20 cellular contexts compared by ENCODE assay signal in the genomic region with DNA sequence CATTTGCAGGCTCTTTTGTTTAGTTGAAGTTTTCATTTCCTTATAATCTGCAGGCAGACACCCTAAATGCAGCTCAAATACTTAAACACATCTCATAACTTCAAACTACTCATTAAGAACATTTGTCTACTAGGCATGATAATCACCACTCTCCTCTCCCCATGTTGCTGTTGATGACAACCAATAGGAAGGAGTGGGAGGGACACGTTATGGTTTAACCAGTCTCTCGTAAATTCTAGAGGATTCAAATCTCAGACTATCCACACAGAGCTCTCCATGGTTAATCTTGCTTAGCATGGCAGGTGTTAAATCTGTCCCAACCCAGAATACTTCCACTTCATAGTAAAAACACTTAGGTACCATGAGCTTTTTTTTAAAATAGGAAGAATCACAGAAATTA.
DNase-seq lines count a peak whose midpoint lies in the region; ATAC-seq, FAIRE-seq and TF ChIP-seq lines count a peak whose summit lies in the region.
"Had no signal": no experiment of that assay in that cellular context is flagged by ENCODE, and none has a peak within 500 bp of the region (broad histone marks: within the 10 kb centered on the region; RNA-seq: fewer than 3 reads in every experiment).

No MANE protein-coding gene starts in this region.

- H3K27me3 Mint-ChIP-seq in naive thymus-derived CD8-positive, alpha-beta T cell: peaks cover 0 to 1% (median 0%) of the 10 kb centered on the region in 5 donors

- H3K36me3 ChIP-seq in MM.1S (replicated peaks; ENCODE audit: insufficient read depth, low read length): no peaks in the 10 kb centered on the region
- H3K36me3 ChIP-seq: BLaER1 had no signal

- H3K9ac ChIP-seq in MM.1S (ENCODE audit: low read length): no peak overlapping the region
- H3K9ac ChIP-seq: BLaER1 had no signal

- H3K4me1 ChIP-seq in MM.1S (ENCODE audit: low read length): peaks cover 4% of the 10 kb centered on the region; the same call in 1 of the 2 replicates
- H3K4me1 ChIP-seq: BLaER1 had no signal

- H4K20me1 ChIP-seq in MM.1S (ENCODE audit: insufficient read depth, low read length): no peaks in the 10 kb centered on the region
- H4K20me1 ChIP-seq: BLaER1 had no signal

- no peaks in the 10 kb centered on the region for H3F3A ChIP-seq in MM.1S (ENCODE audit: insufficient read depth, low read length)

- no peak overlapping the region for H3K27ac Mint-ChIP-seq in naive thymus-derived CD8-positive, alpha-beta T cell
- H3K27ac Mint-ChIP-seq: GM23338 had no signal

- H3K9me3 Mint-ChIP-seq in naive thymus-derived CD8-positive, alpha-beta T cell: peaks cover 0 to 14% (median 5%) of the 10 kb centered on the region in 9 donors

- DNase-seq in D721Med (ENCODE audit: insufficient read length, low spot score) (no peak), MM.1S (no peak), COLO829 (ENCODE audit: low spot score) (no peak)
- DNase-seq in stimulated activated CD4-positive, alpha-beta T cell treated with anti-CD3 and anti-CD28 coated beads, Interleukin-1b, Interleukin-23, amount 100 ng/mL, for 48 hours: no peak
- DNase-seq in naive thymus-derived CD8-positive, alpha-beta T cell: no peak
- DNase-seq: DMS153, EL, KG1, NCI-H1092 treated with DMSO at 0.1 percent for 48 hours, NCI-H1694 treated with DMSO at 0.1 percent for 48 hours, NCI-H345 had no signal

- no peaks in the 10 kb centered on the region for H3K79me2 ChIP-seq in MM.1S (ENCODE audit: low read length)

- no peaks in the 10 kb centered on the region for H3K4me1 Mint-ChIP-seq in naive thymus-derived CD8-positive, alpha-beta T cell
- H3K4me1 Mint-ChIP-seq: GM23338 had no signal

- H3K4me3 Mint-ChIP-seq in naive thymus-derived CD8-positive, alpha-beta T cell: no peak overlapping the region
- H3K4me3 Mint-ChIP-seq: GM23338 had no signal

- POLR2A ChIA-PET in naive thymus-derived CD8-positive, alpha-beta T cell (lab: Charles Lee): no interaction called here

- no peaks in the 10 kb centered on the region for H3K27me3 ChIP-seq in MM.1S (replicated peaks; ENCODE audit: insufficient read depth, low read length)
- H3K27me3 ChIP-seq: BLaER1 had no signal

- no peaks in the 10 kb centered on the region for H3K9me3 ChIP-seq in MM.1S (replicated peaks; ENCODE audit: insufficient read depth, low read length)

- ATAC-seq in GM19328 (IDR thresholded peaks at IDR 0.05; ENCODE audit: unreplicated experiment): peak; percentile 69
- peak; percentile 69 for ATAC-seq in HG02884 (IDR thresholded peaks at IDR 0.05; ENCODE audit: unreplicated experiment)
- ATAC-seq in HG02840 (IDR thresholded peaks at IDR 0.05; ENCODE audit: low FRiP score, unreplicated experiment): no peak
- ATAC-seq in naive thymus-derived CD8-positive, alpha-beta T cell: no peak
- ATAC-seq: GM23338, Panc1, Right ventricle myocardium inferior had no signal

- TF ChIP-seq CTCF in D721Med (IDR thresholded peaks at IDR 0.05; ENCODE audit: insufficient read depth, missing control alignments) (no peak), MM.1S (IDR thresholded peaks at IDR 0.05; ENCODE audit: low read length) (no peak)

- 0 out of 2 replicates have a peak overlapping the region, but pooled peaks have one; percentile 14 for H3K4me2 ChIP-seq in MM.1S (ENCODE audit: low read depth, low read length)
- H3K4me2 ChIP-seq: BLaER1, GM23338 had no signal

- FAIRE-seq in D721Med (lab: Jason Lieb, UNC): peak; percentile 11

- no peak overlapping the region for H3K4me3 ChIP-seq in MM.1S (ENCODE audit: low read length)
- H3K4me3 ChIP-seq: BLaER1, GM23338, SK-N-MC had no signal

- no peaks in the 10 kb centered on the region for H3K9me2 ChIP-seq in MM.1S (replicated peaks; ENCODE audit: insufficient read depth, low read length)

- no peak overlapping the region for H2AFZ ChIP-seq in MM.1S (ENCODE audit: low read length)
- H2AFZ ChIP-seq: GM23338 had no signal

- no peaks in the 10 kb centered on the region for H3K36me3 Mint-ChIP-seq in naive thymus-derived CD8-positive, alpha-beta T cell

- H3K27ac ChIP-seq in MM.1S (ENCODE audit: low read length): no peak overlapping the region
- H3K27ac ChIP-seq: 22Rv1, BLaER1, SK-N-MC had no signal

Comparison
In these comparisons a context has a peak if more than half of its experiments do, and no peak if none do; other contexts are left out.
1. ATAC-seq: peak in GM19328 (single experiment) and HG02884 (single experiment); none in HG02840 (single experiment) and naive thymus-derived CD8-positive, alpha-beta T cell (0 of 2).